Comparison of ENCODE assay signal across 8 cellular contexts in genomic region chr7:101814996-101815825, GRCh38. TPM values are rescaled to one million over a fixed set of nuclear protein-coding genes. Genes with fewer than 3 reads are reported as not detected.
DNase-seq lines count a peak whose midpoint lies in the region; ATAC-seq and TF ChIP-seq lines count a peak whose summit lies in the region.

No MANE protein-coding gene starts in this region.

- H3K27ac ChIP-seq in HEK293 (ENCODE audit: extremely low read depth, low read depth, low read length), result peak overlapping the region; percentile 88; the same call in 1 of the 2 replicates
- peak overlapping the region; percentile 66 for H3K27ac ChIP-seq in epithelial cell of prostate

- H3K27ac Mint-ChIP-seq in naive B cell, result peak overlapping the region in 4 of 6 donors; percentile 47 to 85 (median 66)

- H3K9me3 ChIP-seq in HEK293 (ENCODE audit: control insufficient read depth, insufficient read depth, low read depth, low read length), result no peaks in the 10 kb centered on the region

- POLR2A ChIA-PET in HEK293 (lab: Yijun Ruan, JAX), result interaction anchor here (0.6 kb wide), 1 partner anchor 691 kb away, joined by 11 read pairs; no protein-coding TSS in a partner anchor

- peak overlapping the region; percentile 77 for H3K4me3 ChIP-seq in HEK293 (ENCODE audit: low read depth, low read length)

- peak overlapping the region; percentile 81 to 96 (median 90) for H3K4me3 Mint-ChIP-seq in naive B cell

- H3K9me3 Mint-ChIP-seq in naive B cell, result no peaks in the 10 kb centered on the region

- TF ChIP-seq CTCF in GM12872 (IDR thresholded peaks at IDR 0.05; ENCODE audit: insufficient read depth, low read depth, low read length) (peak; percentile 45; the same call in 1 of the 3 replicates), HEK293 (tag by site-specific recombination; IDR thresholded peaks at IDR 0.05) (peak; percentile 53; the same call in 1 of the 2 replicates)

- H3K4me1 Mint-ChIP-seq in naive B cell, result peaks cover 19 to 29% (median 19%) of the 10 kb centered on the region in 3 donors

- DNase-seq in NAMALWA (ENCODE audit: low spot score), result peak; percentile 78
- DNase-seq in activated CD8-positive, alpha-beta memory T cell treated with anti-CD3 and anti-CD28 coated beads for 4 hours (ENCODE audit: low read depth in 2 of 2), result peak; percentile 25 to 39
- DNase-seq in epithelial cell of prostate (ENCODE audit: low read depth, low spot score), result no peak
- peak; percentile 76 for DNase-seq in naive B cell
- DNase-seq in stimulated activated naive CD4-positive, alpha-beta T cell treated with Interleukin-2 at 50 U/mL for 16 hours (lab: John Stamatoyannopoulos, UW), result peak; percentile 66
- no peak for DNase-seq in DMS79 treated with DMSO at 0.1 percent for 48 hours (lab: John Stamatoyannopoulos, UW)

- CTCF ChIA-PET in HEK293 (lab: Yijun Ruan, JAX), result interaction anchor here (1.0 kb wide), 2 partner anchors 9 to 72 kb away, joined by 3 to 7 read pairs; no protein-coding TSS in a partner anchor

- peaks cover 13% of the 10 kb centered on the region for H3K4me1 ChIP-seq in HEK293 (ENCODE audit: control insufficient read depth, insufficient read depth, low read length)

- ATAC-seq in naive B cell (ENCODE audit: low read depth in 2 of 2), result peak; percentile 61 to 62

- no peaks in the 10 kb centered on the region for H3K36me3 ChIP-seq in HEK293 (ENCODE audit: control insufficient read depth in 2 of 2, insufficient read depth in 1 of 2, low read length in 2 of 2)

- no peaks in the 10 kb centered on the region for H3K27me3 Mint-ChIP-seq in naive B cell

- H3K36me3 Mint-ChIP-seq in naive B cell, result no peaks in the 10 kb centered on the region

TF ChIP-seq in HEK293, 187 proteins besides CTCF, POLR2A, EP300 and RAD21 (continues in another document):
- TF ChIP-seq ZFHX2 (tag by site-specific recombination; conservative IDR thresholded peaks at IDR 0.05) (peak; percentile 90), ZNF174 (tag by site-specific recombination; IDR thresholded peaks at IDR 0.05) (no peak), KLF16 (tag by site-specific recombination; IDR thresholded peaks at IDR 0.05) (peak; percentile 64; the same call in 1 of the 2 replicates), HIC1 (tag by site-specific recombination; IDR thresholded peaks at IDR 0.05) (peak; percentile 83), SCRT1 (tag by site-specific recombination; IDR thresholded peaks at IDR 0.05; ENCODE audit: borderline replicate concordance) (no peak), KLF7 (tag by site-specific recombination; IDR thresholded peaks at IDR 0.05; ENCODE audit: borderline replicate concordance) (no peak), ZNF311 (tag by site-specific recombination; IDR thresholded peaks at IDR 0.05; ENCODE audit: borderline replicate concordance) (no peak), ZBTB20 (tag by site-specific recombination; IDR thresholded peaks at IDR 0.05) (peak; percentile 69), ZBTB48 (tag by site-specific recombination; IDR thresholded peaks at IDR 0.05) (peak; percentile 82), ZNF138 (tag by site-specific recombination; IDR thresholded peaks at IDR 0.05; ENCODE audit: borderline replicate concordance) (no peak), PRDM10 (tag by site-specific recombination; IDR thresholded peaks at IDR 0.05) (peak; percentile 99), ZNF561 (tag by site-specific recombination; IDR thresholded peaks at IDR 0.05; ENCODE audit: borderline replicate concordance) (peak; percentile 15; the same call in 1 of the 2 replicates), ZNF211 (tag by site-specific recombination; IDR thresholded peaks at IDR 0.05; ENCODE audit: low read depth) (no peak), ZSCAN16 (tag by site-specific recombination; IDR thresholded peaks at IDR 0.05) (0 out of 2 replicates have a peak, but pooled peaks have one; percentile 38), KLF17 (tag by site-specific recombination; IDR thresholded peaks at IDR 0.05) (peak; percentile 58), ZNF132 (tag by site-specific recombination; IDR thresholded peaks at IDR 0.05; ENCODE audit: borderline replicate concordance) (no peak)

RNA-seq across cellular contexts. Expression of gene CUX1, which starts 2.2 kb away (rescaled TPM):
- 10 to 100 TPM in 5 of 6 donors, under 1 TPM in 1; 0.66 to 31.5 (median 14.5) TPM for polyA plus RNA-seq in naive B cell (ENCODE audit: low read depth in 6 of 6)

Comparison
In these comparisons a context has a peak if more than half of its experiments do, and no peak if none do; other contexts are left out.
1. DNase-seq: peak in NAMALWA (single experiment), activated CD8-positive, alpha-beta memory T cell treated with anti-CD3 and anti-CD28 coated beads for 4 hours (2 of 2), naive B cell (single experiment) and stimulated activated naive CD4-positive, alpha-beta T cell treated with Interleukin-2 at 50 U/mL for 16 hours (single experiment); none in epithelial cell of prostate (single experiment) and DMS79 treated with DMSO at 0.1 percent for 48 hours (single experiment).